20 cellular contexts compared by ENCODE assay signal in genomic region chr5:1177826-1178528, GRCh38. TPM values are rescaled to one million over a fixed set of nuclear protein-coding genes. Genes with fewer than 3 reads are reported as not detected.
DNase-seq lines count a peak whose midpoint lies in the region; ATAC-seq and TF ChIP-seq lines count a peak whose summit lies in the region.
"Had no signal": no experiment of that assay in that cellular context is flagged by ENCODE, and none has a peak within 500 bp of the region (broad histone marks: within the 10 kb centered on the region; RNA-seq: fewer than 3 reads in every experiment).

No MANE protein-coding gene starts in this region.

- no peaks in the 10 kb centered on the region for H3K9me3 ChIP-seq in mucosa of descending colon
- H3K9me3 ChIP-seq: HAP-1 had no signal

- peak; percentile 58 for DNase-seq in natural killer cell treated with Interleukin-12 subunit alpha and Interleukin-12 subunit beta and Interleukin-15 and Interleukin-18, amount 100 ng/mL, for 72 hours (ENCODE audit: low spot score)
- DNase-seq in natural killer cell (no peak), left ventricle myocardium superior (peak; percentile 29), mucosa of descending colon (peak in 2 of 3 donors; percentile 26 to 44), HPDE6-E6E7 (ENCODE audit: extremely low spot score) (no peak), T1000 (lab: John Stamatoyannopoulos, UW) (no peak), retina (no peak)
- DNase-seq: CD4-positive, CD25-positive, alpha-beta regulatory T cell; EL; GF-D8; IMR-90; NCI-H1105; NCI-H2029 treated with DMSO at 0.1 percent for 48 hours; NCI-H2171; NCI-H526; OCI-M1; SHP77 had no signal

- H3K4me1 ChIP-seq in mucosa of descending colon (ENCODE audit: low read depth), result peaks cover 14% of the 10 kb centered on the region
- H3K4me1 ChIP-seq: HAP-1 had no signal

- no peak overlapping the region for H3K4me3 ChIP-seq in mucosa of descending colon
- H3K4me3 ChIP-seq: GM23338, HAP-1 had no signal

- H3K36me3 Mint-ChIP-seq in natural killer cell treated with Interleukin-12 subunit alpha and Interleukin-12 subunit beta and Interleukin-15 and Interleukin-18, amount 100 ng/mL, for 72 hours, result no peaks in the 10 kb centered on the region
- no peaks in the 10 kb centered on the region for H3K36me3 Mint-ChIP-seq in natural killer cell
- H3K36me3 Mint-ChIP-seq: CD4-positive, CD25-positive, alpha-beta regulatory T cell had no signal

- no peak overlapping the region for H3K4me3 Mint-ChIP-seq in natural killer cell treated with Interleukin-12 subunit alpha and Interleukin-12 subunit beta and Interleukin-15 and Interleukin-18, amount 100 ng/mL, for 72 hours
- no peak overlapping the region for H3K4me3 Mint-ChIP-seq in natural killer cell
- H3K4me3 Mint-ChIP-seq: CD4-positive, CD25-positive, alpha-beta regulatory T cell; GM23338 had no signal

- no peaks in the 10 kb centered on the region for H3K9me3 Mint-ChIP-seq in natural killer cell treated with Interleukin-12 subunit alpha and Interleukin-12 subunit beta and Interleukin-15 and Interleukin-18, amount 100 ng/mL, for 72 hours
- H3K9me3 Mint-ChIP-seq in natural killer cell, result no peaks in the 10 kb centered on the region
- H3K9me3 Mint-ChIP-seq: CD4-positive, CD25-positive, alpha-beta regulatory T cell; GM23338 had no signal

- H3K27me3 Mint-ChIP-seq in natural killer cell treated with Interleukin-12 subunit alpha and Interleukin-12 subunit beta and Interleukin-15 and Interleukin-18, amount 100 ng/mL, for 72 hours, result no peaks in the 10 kb centered on the region
- H3K27me3 Mint-ChIP-seq in natural killer cell (ENCODE audit: low read depth in 2 of 2), result no peaks in the 10 kb centered on the region

- H3K36me3 ChIP-seq in mucosa of descending colon (ENCODE audit: low read depth), result no peaks in the 10 kb centered on the region
- H3K36me3 ChIP-seq: HAP-1 had no signal

- TF ChIP-seq CTCF in natural killer cell (IDR thresholded peaks at IDR 0.05) (no peak), mucosa of descending colon (IDR thresholded peaks at IDR 0.05) (no peak)

- intact Hi-C loops in natural killer cell (cut with micrococcal nuclease) (no loop called here), left ventricle myocardium superior (cut with micrococcal nuclease) (no loop called here), mucosa of descending colon (cut with DNase I, micrococcal nuclease) (no loop called here)

- peaks cover 3 to 4% of the 10 kb centered on the region in 2 donors for H3K4me1 Mint-ChIP-seq in natural killer cell treated with Interleukin-12 subunit alpha and Interleukin-12 subunit beta and Interleukin-15 and Interleukin-18, amount 100 ng/mL, for 72 hours (ENCODE audit: low read depth in 2 of 2)
- H3K4me1 Mint-ChIP-seq in natural killer cell, result peaks cover 8 to 10% of the 10 kb centered on the region in 2 donors
- H3K4me1 Mint-ChIP-seq: GM23338 had no signal

- H3K27ac Mint-ChIP-seq in natural killer cell treated with Interleukin-12 subunit alpha and Interleukin-12 subunit beta and Interleukin-15 and Interleukin-18, amount 100 ng/mL, for 72 hours, result no peak overlapping the region
- no peak overlapping the region for H3K27ac Mint-ChIP-seq in natural killer cell
- H3K27ac Mint-ChIP-seq: CD4-positive, CD25-positive, alpha-beta regulatory T cell; GM23338 had no signal

- ATAC-seq in natural killer cell treated with Interleukin-12 subunit alpha and Interleukin-12 subunit beta and Interleukin-15 and Interleukin-18, amount 100 ng/mL, for 72 hours, result no peak
- ATAC-seq in natural killer cell, result no peak
- no peak for ATAC-seq in left ventricle myocardium superior
- no peak for ATAC-seq in mucosa of descending colon

RNA-seq across cellular contexts. Expression of gene SLC6A19, which starts 23.4 kb away (rescaled TPM):
- total RNA-seq in natural killer cell treated with Interleukin-12 subunit alpha and Interleukin-12 subunit beta and Interleukin-15 and Interleukin-18, amount 100 ng/mL, for 72 hours, result not detected
- total RNA-seq in natural killer cell (not detected), left ventricle myocardium superior (not detected), mucosa of descending colon (10 to 100 TPM; 14.4 to 92.8 (median 29.2) TPM)
- total RNA-seq: A673; CD4-positive, CD25-positive, alpha-beta regulatory T cell; GM23338; IMR-90 had no signal

RNA-seq across cellular contexts. Expression of gene SLC6A18, which starts 47.2 kb away (rescaled TPM):
- not detected for total RNA-seq in natural killer cell treated with Interleukin-12 subunit alpha and Interleukin-12 subunit beta and Interleukin-15 and Interleukin-18, amount 100 ng/mL, for 72 hours
- total RNA-seq in natural killer cell, result not detected
- not detected for total RNA-seq in left ventricle myocardium superior
- under 1 TPM in 1 of 3 donors, not detected in 2; 0.89 TPM for total RNA-seq in mucosa of descending colon
- total RNA-seq: A673; CD4-positive, CD25-positive, alpha-beta regulatory T cell; GM23338; IMR-90 had no signal

Comparison
In these comparisons a context has a peak if more than half of its experiments do, and no peak if none do; other contexts are left out.
1. DNase-seq: peak in natural killer cell treated with Interleukin-12 subunit alpha and Interleukin-12 subunit beta and Interleukin-15 and Interleukin-18, amount 100 ng/mL, for 72 hours (single experiment), left ventricle myocardium superior (single experiment) and mucosa of descending colon (2 of 3); none in natural killer cell (single experiment), HPDE6-E6E7 (single experiment), T1000 (single experiment) and retina (single experiment).
2. RNA of gene SLC6A19, which starts 23.4 kb away (total RNA-seq): 14.4 to 92.8 TPM in mucosa of descending colon; not detected in natural killer cell treated with Interleukin-12 subunit alpha and Interleukin-12 subunit beta and Interleukin-15 and Interleukin-18, amount 100 ng/mL, for 72 hours, not detected in natural killer cell and not detected in left ventricle myocardium superior (single experiment); every median in the first group is over 10 times any median in the second.